ENCODE assay signal across 1 cellular context in the genomic region with DNA sequence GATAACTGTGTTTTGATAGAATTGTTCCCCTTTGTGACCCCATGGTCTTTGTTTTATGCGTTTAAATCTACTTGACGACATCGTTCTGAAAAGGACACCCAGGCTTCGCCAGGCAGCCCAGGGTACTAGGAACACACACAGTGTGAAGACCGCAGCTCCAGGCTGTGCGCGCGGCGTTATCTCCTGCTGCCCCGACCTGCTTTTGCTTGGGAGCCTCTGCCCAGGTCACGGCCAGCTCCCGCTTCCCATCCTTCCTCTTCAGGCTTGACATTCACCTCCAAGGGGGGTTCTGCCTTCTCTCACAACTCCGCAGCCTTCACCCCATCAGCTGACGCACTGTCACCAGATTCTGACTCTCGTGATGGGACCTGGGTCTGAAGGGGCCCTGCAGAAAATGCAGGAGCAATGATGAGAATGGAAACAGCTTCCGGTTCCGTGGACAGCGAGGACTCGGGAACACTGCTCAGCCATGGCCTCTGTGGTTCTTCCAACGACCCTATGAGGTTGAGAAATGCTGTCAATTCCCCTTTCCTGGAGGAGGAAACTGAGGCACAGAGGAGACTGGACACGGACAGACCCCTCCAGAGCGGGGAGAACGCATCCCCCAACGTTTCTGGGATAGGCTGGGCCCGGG.
TF ChIP-seq lines count a peak whose summit lies in the region.

No MANE protein-coding gene starts in this region.

TF ChIP-seq in IMR-90, 13 proteins besides CTCF, POLR2A, EP300 and RAD21 (continued from another document):
- TF ChIP-seq, protein P1, sequence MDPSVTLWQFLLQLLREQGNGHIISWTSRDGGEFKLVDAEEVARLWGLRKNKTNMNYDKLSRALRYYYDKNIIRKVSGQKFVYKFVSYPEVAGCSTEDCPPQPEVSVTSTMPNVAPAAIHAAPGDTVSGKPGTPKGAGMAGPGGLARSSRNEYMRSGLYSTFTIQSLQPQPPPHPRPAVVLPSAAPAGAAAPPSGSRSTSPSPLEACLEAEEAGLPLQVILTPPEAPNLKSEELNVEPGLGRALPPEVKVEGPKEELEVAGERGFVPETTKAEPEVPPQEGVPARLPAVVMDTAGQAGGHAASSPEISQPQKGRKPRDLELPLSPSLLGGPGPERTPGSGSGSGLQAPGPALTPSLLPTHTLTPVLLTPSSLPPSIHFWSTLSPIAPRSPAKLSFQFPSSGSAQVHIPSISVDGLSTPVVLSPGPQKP (IDR thresholded peaks at IDR 0.05; ENCODE audit: borderline replicate concordance, low read depth, low read length): no peak
- TF ChIP-seq, protein P2, sequence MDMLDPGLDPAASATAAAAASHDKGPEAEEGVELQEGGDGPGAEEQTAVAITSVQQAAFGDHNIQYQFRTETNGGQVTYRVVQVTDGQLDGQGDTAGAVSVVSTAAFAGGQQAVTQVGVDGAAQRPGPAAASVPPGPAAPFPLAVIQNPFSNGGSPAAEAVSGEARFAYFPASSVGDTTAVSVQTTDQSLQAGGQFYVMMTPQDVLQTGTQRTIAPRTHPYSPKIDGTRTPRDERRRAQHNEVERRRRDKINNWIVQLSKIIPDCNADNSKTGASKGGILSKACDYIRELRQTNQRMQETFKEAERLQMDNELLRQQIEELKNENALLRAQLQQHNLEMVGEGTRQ (IDR thresholded peaks at IDR 0.05; ENCODE audit: low read depth, low read length): no peak
- no peak for TF ChIP-seq MAFK (IDR thresholded peaks at IDR 0.05; ENCODE audit: low read depth, low read length)
